ENCODE assay signal across 8 cellular contexts in the genomic region with DNA sequence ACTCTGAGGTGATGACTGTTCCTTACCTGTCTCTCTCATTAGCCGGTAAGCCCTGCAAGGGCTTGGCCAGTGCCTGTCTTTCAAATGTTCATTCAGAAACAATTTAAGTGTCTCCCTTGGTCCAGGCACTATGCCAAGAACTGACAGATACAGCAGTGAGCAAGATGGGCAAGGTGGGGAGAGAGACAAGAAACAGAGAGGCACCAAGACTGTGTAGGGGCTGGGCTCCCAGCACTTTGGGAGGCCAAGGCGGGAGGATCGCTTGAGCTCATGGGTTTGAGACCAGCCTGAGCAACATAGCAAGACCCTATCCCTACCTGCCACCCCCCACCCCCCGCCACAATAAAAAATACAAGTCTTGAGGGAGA. TPM values are rescaled to one million over a fixed set of nuclear protein-coding genes. Genes with fewer than 3 reads are reported as not detected.
DNase-seq lines count a peak whose midpoint lies in the region; ATAC-seq and TF ChIP-seq lines count a peak whose summit lies in the region.

No MANE protein-coding gene starts in this region.

- H3K9me3 Mint-ChIP-seq in naive thymus-derived CD4-positive, alpha-beta T cell, result peaks cover 0 to 3% (median 0%) of the 10 kb centered on the region in 11 donors

- no peak for ATAC-seq in naive thymus-derived CD4-positive, alpha-beta T cell
- ATAC-seq in HG02884 (IDR thresholded peaks at IDR 0.05; ENCODE audit: unreplicated experiment), result no peak
- ATAC-seq in HG02840 (IDR thresholded peaks at IDR 0.05; ENCODE audit: low FRiP score, unreplicated experiment), result no peak

- no peaks in the 10 kb centered on the region for H3K27me3 ChIP-seq in GM06990 (replicated peaks; ENCODE audit: control insufficient read depth, insufficient read depth, low read length)
- H3K27me3 ChIP-seq in naive thymus-derived CD4-positive, alpha-beta T cell (ENCODE audit: control insufficient read depth in 2 of 2, insufficient read depth in 2 of 2, low read length in 2 of 2), result no peaks in the 10 kb centered on the region

- H3K4me3 ChIP-seq in GM06990 (replicated peaks; ENCODE audit: low read depth, low read length), result peak overlapping the region; percentile 62
- H3K4me3 ChIP-seq in naive thymus-derived CD4-positive, alpha-beta T cell (ENCODE audit: low read length), result no peak overlapping the region

- peak overlapping the region; percentile 74 to 89 (median 80) for H3K4me3 Mint-ChIP-seq in naive thymus-derived CD4-positive, alpha-beta T cell

- CTCF ChIA-PET in naive thymus-derived CD4-positive, alpha-beta T cell (lab: Charles Lee), result interaction anchor here (0.7 kb wide), 1 partner anchor 62 kb away, joined by 3 read pairs; no protein-coding TSS in a partner anchor

- peaks cover 0 to 36% (median 11%) of the 10 kb centered on the region in 7 donors for H3K4me1 Mint-ChIP-seq in naive thymus-derived CD4-positive, alpha-beta T cell

- H3K9me3 ChIP-seq in naive thymus-derived CD4-positive, alpha-beta T cell (ENCODE audit: control insufficient read depth in 2 of 3, low read length in 3 of 3), result no peaks in the 10 kb centered on the region

- TF ChIP-seq CTCF in GM06990 (IDR thresholded peaks at IDR 0.05; ENCODE audit: insufficient read depth, low read length, poor library complexity, severe bottlenecking), result no peak

- POLR2A ChIA-PET in naive thymus-derived CD4-positive, alpha-beta T cell (lab: Charles Lee), result interaction anchor here (0.6 to 3.5 kb wide), 3 partner anchors 34 to 204 kb away, joined by 4 to 28 read pairs (median 4); partner anchors contain the start of gene POP4

- no peak for DNase-seq in GM06990 (ENCODE audit: extremely low read depth, insufficient read length)
- peak; percentile 69 for DNase-seq in M059J (ENCODE audit: low read depth)
- peak; percentile 25 for DNase-seq in astrocyte of the hippocampus (ENCODE audit: low read depth, low spot score)
- DNase-seq in naive thymus-derived CD4-positive, alpha-beta T cell, result peak in 5 of 9 donors; percentile 12 to 25 (median 14)
- no peak for DNase-seq in stimulated activated CD4-positive, alpha-beta T cell treated with anti-CD3 and anti-CD28 coated beads, Interleukin-1b, Interleukin-23, amount 100 ng/mL, for 48 hours
- DNase-seq in stimulated activated CD4-positive, alpha-beta T cell treated with anti-CD3 and anti-CD28 coated beads, Interleukin-2, amount 100 ng/mL, for 24 hours, result no peak

- intact Hi-C loops in naive thymus-derived CD4-positive, alpha-beta T cell (cut with micrococcal nuclease), result loop anchor here (2.0 kb wide), 1 partner anchor 62 kb away; no protein-coding TSS in a partner anchor

- H3K27ac ChIP-seq in naive thymus-derived CD4-positive, alpha-beta T cell (ENCODE audit: low read depth, low read length), result peak overlapping the region; percentile 69

- peak overlapping the region; percentile 56 to 94 (median 84) for H3K27ac Mint-ChIP-seq in naive thymus-derived CD4-positive, alpha-beta T cell

- no peaks in the 10 kb centered on the region for H3K4me1 ChIP-seq in naive thymus-derived CD4-positive, alpha-beta T cell (ENCODE audit: control insufficient read depth in 2 of 2, insufficient read depth in 2 of 2, low read length in 2 of 2)

- H3K36me3 ChIP-seq in GM06990 (ENCODE audit: control insufficient read depth, insufficient read depth, low read length), result peaks cover 4% of the 10 kb centered on the region
- H3K36me3 ChIP-seq in naive thymus-derived CD4-positive, alpha-beta T cell (ENCODE audit: control insufficient read depth in 2 of 3, insufficient read depth in 3 of 3, low read length in 3 of 3), result no peaks in the 10 kb centered on the region

- no peaks in the 10 kb centered on the region for H3K27me3 Mint-ChIP-seq in naive thymus-derived CD4-positive, alpha-beta T cell

- peaks cover 0 to 11% (median 0%) of the 10 kb centered on the region in 5 donors for H3K36me3 Mint-ChIP-seq in naive thymus-derived CD4-positive, alpha-beta T cell

RNA-seq across cellular contexts. Expression of gene CCNE1, which starts 1.3 kb away (rescaled TPM):
- total RNA-seq in M059J (2014; rRNA removed; shearing (Covaris generic)), result 33.0 and 40.2 TPM in 2 replicates
- total RNA-seq in naive thymus-derived CD4-positive, alpha-beta T cell, result 10 to 100 TPM in 1 of 5 experiments, 1 to 10 TPM in 4; 5.3 to 36.1 (median 6.6) TPM
- 1 to 10 TPM; 1.9 to 2.6 TPM for polyA plus RNA-seq in naive thymus-derived CD4-positive, alpha-beta T cell

Comparison
In these comparisons a context has a peak if more than half of its experiments do, and no peak if none do; other contexts are left out.
1. DNase-seq: peak in M059J (single experiment), astrocyte of the hippocampus (single experiment) and naive thymus-derived CD4-positive, alpha-beta T cell (5 of 9); none in GM06990 (single experiment), stimulated activated CD4-positive, alpha-beta T cell treated with anti-CD3 and anti-CD28 coated beads, Interleukin-1b, Interleukin-23, amount 100 ng/mL, for 48 hours (single experiment) and stimulated activated CD4-positive, alpha-beta T cell treated with anti-CD3 and anti-CD28 coated beads, Interleukin-2, amount 100 ng/mL, for 24 hours (0 of 2).